ENCODE assay signal across 1 cellular context in genomic region chr22:23398701-23399366, GRCh38.
TF ChIP-seq lines count a peak whose summit lies in the region.

No MANE protein-coding gene starts in this region.

TF ChIP-seq in HEK293, 187 proteins besides CTCF, POLR2A, EP300 and RAD21:
- TF ChIP-seq GLIS1 (tag by site-specific recombination; IDR thresholded peaks at IDR 0.05) (peak; percentile 70), ZBTB1 (tag by site-specific recombination; IDR thresholded peaks at IDR 0.05) (no peak), ZNF311 (tag by site-specific recombination; IDR thresholded peaks at IDR 0.05; ENCODE audit: borderline replicate concordance) (no peak)
